ENCODE assay signal across 9 cellular contexts in the genomic region with DNA sequence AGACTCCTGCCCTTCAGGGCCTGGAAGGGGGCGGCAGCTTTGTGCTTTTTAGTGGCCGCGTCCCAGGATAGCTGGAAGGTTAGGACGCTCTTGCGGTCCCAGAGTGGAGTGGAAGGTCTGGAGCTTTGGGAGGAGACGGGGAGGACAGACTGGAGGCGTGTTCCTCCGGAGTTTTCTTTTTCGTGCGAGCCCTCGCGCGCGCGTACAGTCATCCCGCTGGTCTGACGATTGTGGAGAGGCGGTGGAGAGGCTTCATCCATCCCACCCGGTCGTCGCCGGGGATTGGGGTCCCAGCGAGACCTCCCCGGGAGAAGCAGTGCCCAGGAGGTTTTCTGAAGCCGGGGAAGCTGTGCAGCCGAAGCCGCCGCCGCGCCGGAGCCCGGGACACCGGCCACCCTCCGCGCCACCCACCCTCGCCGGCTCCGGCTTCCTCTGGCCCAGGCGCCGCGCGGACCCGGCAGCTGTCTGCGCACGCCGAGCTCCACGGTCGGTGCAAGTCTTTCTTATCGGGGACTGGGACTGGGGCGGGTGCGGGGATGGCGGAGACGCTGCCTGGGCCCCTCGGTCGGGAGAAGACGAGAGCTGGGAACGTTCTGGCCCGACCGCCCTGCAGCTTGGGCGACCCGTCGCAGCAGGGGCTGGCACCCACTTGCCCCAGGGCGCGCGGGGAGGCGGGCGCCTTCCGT. TPM values are rescaled to one million over a fixed set of nuclear protein-coding genes. Genes with fewer than 3 reads are reported as not detected.
A peak's percentile ranks its signal among the peaks of the same experiment; 100 is the strongest.
DNase-seq lines count a peak whose midpoint lies in the region; ATAC-seq and TF ChIP-seq lines count a peak whose summit lies in the region.
"Had no signal": no experiment of that assay in that cellular context is flagged by ENCODE, and none has a peak within 500 bp of the region (broad histone marks: within the 10 kb centered on the region; RNA-seq: fewer than 3 reads in every experiment).

A gene (plus strand): TSS at position 207 of the 686 bp plus-strand sequence. CDS start 4,585 bp downstream, outside the sequence.

- peak in 1 of 2 donors; percentile 17 for TF ChIP-seq POLR2A in uterus (IDR thresholded peaks at IDR 0.05)

- H3K4me3 ChIP-seq in epithelial cell of esophagus (ENCODE audit: low read length) (peak within 1 kb of the TSS; percentile 50), mucosa of descending colon (no peak within 1 kb of the TSS), uterus (peak within 1 kb of the TSS; percentile 50 to 86)

- H3K9me3 Mint-ChIP-seq in activated T-cell treated with anti-CD3 and anti-CD28 coated beads, Interleukin-2, amount 50 U/mL, for 24 hours, result no peaks in the 10 kb centered on the region

- H3K27me3 ChIP-seq in uterus, result no peaks in the 10 kb centered on the region

- peaks cover 56% of the 10 kb centered on the region for H3K27me3 Mint-ChIP-seq in activated T-cell treated with anti-CD3 and anti-CD28 coated beads, Interleukin-2, amount 50 U/mL, for 24 hours

- H3K9me3 ChIP-seq in mucosa of descending colon (no peaks in the 10 kb centered on the region), uterus (no peaks in the 10 kb centered on the region)
- H3K9me3 ChIP-seq: Caco-2 had no signal

- H3K4me1 ChIP-seq in mucosa of descending colon (ENCODE audit: low read depth) (no peaks in the 10 kb centered on the region), uterus (no peaks in the 10 kb centered on the region)
- H3K4me1 ChIP-seq: Caco-2 had no signal

- no peak for DNase-seq in activated T-cell treated with anti-CD3 and anti-CD28 coated beads, Interleukin-2, amount 50 U/mL, for 24 hours
- no peak for DNase-seq in activated T-cell treated with anti-CD3 and anti-CD28 coated beads, Interleukin-2, amount 50 U/mL, for 1 hour
- DNase-seq in epithelial cell of esophagus (ENCODE audit: low read depth), result peak; percentile 51
- DNase-seq in mucosa of descending colon, result peak in 1 of 3 donors; percentile 44
- peak; percentile 48 to 52 for DNase-seq in uterus
- no peak for DNase-seq in NCI-H748 (lab: John Stamatoyannopoulos, UW; ENCODE audit: unreplicated experiment)
- no peak for DNase-seq in medulla oblongata (ENCODE audit: extremely low spot score)
- DNase-seq in NCI-H446 treated with DMSO at 0.1 percent for 48 hours (lab: John Stamatoyannopoulos, UW), result no peak
- DNase-seq: Caco-2 had no signal

- peak; percentile 35 for ATAC-seq in mucosa of descending colon

- intact Hi-C loops in mucosa of descending colon (cut with DNase I, micrococcal nuclease) (no loop called here), uterus (cut with DNase I; ENCODE audit: low total_unique reads) (no loop called here)

- H3K4me1 Mint-ChIP-seq in activated T-cell treated with anti-CD3 and anti-CD28 coated beads, Interleukin-2, amount 50 U/mL, for 24 hours (ENCODE audit: low read depth), result peaks cover 8% of the 10 kb centered on the region

- peak within 1 kb of the TSS; percentile 13 for H3K4me3 Mint-ChIP-seq in activated T-cell treated with anti-CD3 and anti-CD28 coated beads, Interleukin-2, amount 50 U/mL, for 24 hours

- no peaks in the 10 kb centered on the region for H3K36me3 ChIP-seq in mucosa of descending colon (ENCODE audit: low read depth)
- H3K36me3 ChIP-seq in uterus, result no peaks in the 10 kb centered on the region

- peak within 1 kb of the TSS; percentile 87 to 89 for H3K27ac ChIP-seq in uterus

- TF ChIP-seq CTCF in epithelial cell of esophagus (IDR thresholded peaks at IDR 0.05; ENCODE audit: insufficient read depth, low read depth, low read length, missing control alignments) (no peak), mucosa of descending colon (IDR thresholded peaks at IDR 0.05) (no peak), uterus (IDR thresholded peaks at IDR 0.05) (no peak)

- H3K27ac Mint-ChIP-seq in activated T-cell treated with anti-CD3 and anti-CD28 coated beads, Interleukin-2, amount 50 U/mL, for 24 hours, result no peak within 1 kb of the TSS

- no peaks in the 10 kb centered on the region for H3K36me3 Mint-ChIP-seq in activated T-cell treated with anti-CD3 and anti-CD28 coated beads, Interleukin-2, amount 50 U/mL, for 24 hours (ENCODE audit: low read depth)

RNA-seq across cellular contexts. Expression of the gene that starts here (rescaled TPM):
- total RNA-seq in mucosa of descending colon (1 to 10 TPM in 2 of 3 donors, under 1 TPM in 1; 0.72 to 1.6 (median 1.6) TPM), uterus (100 to 1,000 TPM in 1 of 4 donors, 10 to 100 TPM in 2, 1 to 10 TPM in 1; 9.7 to 206 (median 42.0) TPM)

Comparison
In these comparisons a context has a peak if more than half of its experiments do, and no peak if none do; other contexts are left out.
1. RNA of the gene that starts here (total RNA-seq): 9.7 to 206 TPM in uterus; 0.72 to 1.6 TPM in mucosa of descending colon; every median in the first group is over 4 times any median in the second.
2. DNase-seq: peak in epithelial cell of esophagus (single experiment) and uterus (2 of 2); none in activated T-cell treated with anti-CD3 and anti-CD28 coated beads, Interleukin-2, amount 50 U/mL, for 24 hours (single experiment), activated T-cell treated with anti-CD3 and anti-CD28 coated beads, Interleukin-2, amount 50 U/mL, for 1 hour (single experiment), NCI-H748 (single experiment), medulla oblongata (single experiment) and NCI-H446 treated with DMSO at 0.1 percent for 48 hours (single experiment).